1 cellular context compared by ENCODE assay signal in the genomic region with DNA sequence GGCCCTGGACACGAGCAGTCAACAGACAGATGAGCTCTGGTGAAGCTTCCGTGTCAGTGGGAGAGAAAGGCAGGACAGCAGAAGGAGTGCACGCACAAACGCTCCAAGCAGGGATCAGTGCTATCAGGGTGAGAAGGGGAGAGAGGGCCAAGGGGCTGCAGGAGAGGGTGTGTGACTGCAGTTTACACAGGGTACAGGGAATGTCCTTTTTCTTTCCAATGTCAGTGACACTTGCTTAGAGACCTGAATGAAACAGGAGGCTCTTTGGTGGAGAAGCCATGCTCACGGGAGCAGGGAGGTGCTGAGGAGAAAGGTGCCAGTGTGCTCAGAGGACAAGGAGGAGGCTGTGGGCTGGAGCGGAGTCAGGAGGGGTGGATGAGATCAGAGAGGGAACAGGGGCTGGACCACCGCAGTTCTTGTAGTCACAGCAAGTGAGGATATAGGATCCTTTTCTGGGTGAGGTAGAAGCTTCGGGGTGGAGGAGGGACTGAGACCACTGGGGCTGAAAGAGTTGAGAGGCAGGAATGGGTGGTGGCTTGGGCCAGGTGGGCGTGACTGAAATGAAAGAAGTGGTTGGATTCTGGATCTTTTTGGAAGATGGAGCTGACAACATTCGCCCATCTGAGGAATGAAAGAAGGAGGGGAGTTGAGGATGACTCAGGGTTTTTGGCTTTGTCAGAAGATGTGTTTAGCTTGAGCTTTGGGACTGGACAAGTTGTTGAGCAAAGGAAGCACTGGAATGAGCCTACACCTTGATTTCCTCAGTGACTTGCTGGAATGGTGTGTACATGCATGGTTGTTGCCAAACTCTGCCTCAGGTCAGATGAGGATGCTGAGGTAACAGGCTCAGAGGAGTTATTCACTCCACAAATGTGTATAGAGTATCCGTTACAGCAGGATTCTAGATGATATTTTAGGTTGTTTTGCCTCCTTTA.
A peak's percentile ranks its signal among the peaks of the same experiment; 100 is the strongest.
TF ChIP-seq lines count a peak whose summit lies in the region.

No MANE protein-coding gene starts in this region.

TF ChIP-seq in K562, 482 proteins besides CTCF, POLR2A, EP300 and RAD21 (continued from another document):
- TF ChIP-seq, protein P1, sequence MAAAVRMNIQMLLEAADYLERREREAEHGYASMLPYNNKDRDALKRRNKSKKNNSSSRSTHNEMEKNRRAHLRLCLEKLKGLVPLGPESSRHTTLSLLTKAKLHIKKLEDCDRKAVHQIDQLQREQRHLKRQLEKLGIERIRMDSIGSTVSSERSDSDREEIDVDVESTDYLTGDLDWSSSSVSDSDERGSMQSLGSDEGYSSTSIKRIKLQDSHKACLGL (CRISPR knock-in tag; IDR thresholded peaks at IDR 0.05; ENCODE audit: borderline replicate concordance, poor library complexity, severe bottlenecking), result no peak
- no peak for TF ChIP-seq STAG1 (CRISPR knock-in tag; IDR thresholded peaks at IDR 0.05; ENCODE audit: borderline replicate concordance)
- TF ChIP-seq NFE2L1 (tag; IDR thresholded peaks at IDR 0.05; ENCODE audit: borderline replicate concordance, low read depth), result peak; percentile 57; the same call in 1 of the 2 replicates
- TF ChIP-seq, protein P2, sequence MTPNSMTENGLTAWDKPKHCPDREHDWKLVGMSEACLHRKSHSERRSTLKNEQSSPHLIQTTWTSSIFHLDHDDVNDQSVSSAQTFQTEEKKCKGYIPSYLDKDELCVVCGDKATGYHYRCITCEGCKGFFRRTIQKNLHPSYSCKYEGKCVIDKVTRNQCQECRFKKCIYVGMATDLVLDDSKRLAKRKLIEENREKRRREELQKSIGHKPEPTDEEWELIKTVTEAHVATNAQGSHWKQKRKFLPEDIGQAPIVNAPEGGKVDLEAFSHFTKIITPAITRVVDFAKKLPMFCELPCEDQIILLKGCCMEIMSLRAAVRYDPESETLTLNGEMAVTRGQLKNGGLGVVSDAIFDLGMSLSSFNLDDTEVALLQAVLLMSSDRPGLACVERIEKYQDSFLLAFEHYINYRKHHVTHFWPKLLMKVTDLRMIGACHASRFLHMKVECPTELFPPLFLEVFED (CRISPR knock-in tag; conservative IDR thresholded peaks at IDR 0.05), result no peak
- TF ChIP-seq TEAD2 (tag; IDR thresholded peaks at IDR 0.05), result no peak
- no peak for TF ChIP-seq MCM2 (IDR thresholded peaks at IDR 0.05; ENCODE audit: low read depth)
- no peak for TF ChIP-seq NCOA6 (IDR thresholded peaks at IDR 0.05)
